Comparison of ENCODE assay signal across 9 cellular contexts in genomic region chr9:93028448-93029006, GRCh38. TPM values are rescaled to one million over a fixed set of nuclear protein-coding genes. Genes with fewer than 3 reads are reported as not detected.
DNase-seq lines count a peak whose midpoint lies in the region; TF ChIP-seq lines count a peak whose summit lies in the region.
"Had no signal": no experiment of that assay in that cellular context is flagged by ENCODE, and none has a peak within 500 bp of the region (broad histone marks: within the 10 kb centered on the region; RNA-seq: fewer than 3 reads in every experiment).

No MANE protein-coding gene starts in this region.

- H2BK120ac ChIP-seq in neuronal stem cell (ENCODE audit: low read depth, low read length) = no peak overlapping the region

- H3K27me3 ChIP-seq in NT2/D1 (ENCODE audit: insufficient read depth, insufficient read length) (no peaks in the 10 kb centered on the region), neuronal stem cell (ENCODE audit: control insufficient read depth in 3 of 3, insufficient read depth in 3 of 3, low read depth in 1 of 3, low read length in 3 of 3) (peaks cover 0 to 27% (median 0%) of the 10 kb centered on the region in 3 experiments)

- H3K9ac ChIP-seq in NT2/D1 (ENCODE audit: insufficient read length, low read depth) (peak overlapping the region; percentile 47), neuronal stem cell (ENCODE audit: low read depth, low read length, poor library complexity) (no peak overlapping the region)

- TF ChIP-seq CTCF in GM12865 (IDR thresholded peaks at IDR 0.05; ENCODE audit: insufficient read depth, low read depth, low read length, missing control alignments) = no peak

- peak; percentile 82 for DNase-seq in GM12865 (ENCODE audit: low read depth)
- no peak for DNase-seq in NT2/D1 (ENCODE audit: low read depth, low spot score)
- DNase-seq in activated T-helper 1 cell treated with anti-CD3 and anti-CD28 coated beads, Interleukin-12 subunit alpha, Interleukin-12 subunit beta, Interleukin-2, Interleukin-4 antibody, amounts not matched to agents 30 ng/mL and 10 ng/mL and 1 ng/mL, durations not matched to agents 14 hours and 24 hours and 36 hours (ENCODE audit: low spot score) = peak; percentile 69
- DNase-seq in stimulated activated CD4-positive, alpha-beta T cell treated with anti-CD3 and anti-CD28 coated beads, Interleukin-2, amount 100 ng/mL, for 24 hours = peak; percentile 34 to 49
- no peak for DNase-seq in DMS53 (lab: John Stamatoyannopoulos, UW)
- DNase-seq in neuronal stem cell (ENCODE audit: low spot score) = no peak
- no peak for DNase-seq in epidermal melanocyte (ENCODE audit: insufficient read length, low spot score)
- no peak for DNase-seq in NCI-H2171 treated with DMSO at 0.1 percent for 48 hours (lab: John Stamatoyannopoulos, UW)
- DNase-seq: amygdala had no signal

- no peaks in the 10 kb centered on the region for H3K79me1 ChIP-seq in neuronal stem cell (ENCODE audit: low read depth, low read length)

- no peak overlapping the region for H3K4me2 ChIP-seq in neuronal stem cell (ENCODE audit: insufficient read depth, low read length, poor library complexity, severe bottlenecking)

- H3K23ac ChIP-seq in neuronal stem cell (ENCODE audit: low read depth, low read length, poor library complexity) = no peak overlapping the region

- H3K4me3 Mint-ChIP-seq in activated T-helper 1 cell treated with anti-CD3 and anti-CD28 coated beads, Interleukin-12 subunit alpha, Interleukin-12 subunit beta, Interleukin-2, Interleukin-4 antibody, amounts not matched to agents 30 ng/mL and 10 ng/mL and 1 ng/mL, durations not matched to agents 14 hours and 24 hours and 36 hours = peak overlapping the region; percentile 67

- H2AK5ac ChIP-seq in neuronal stem cell (ENCODE audit: low read depth, low read length) = no peak overlapping the region

- H3K36me3 ChIP-seq in NT2/D1 (ENCODE audit: insufficient read depth, insufficient read length, low read length) (no peaks in the 10 kb centered on the region), neuronal stem cell (replicated peaks in 1 of 2; ENCODE audit: control insufficient read depth in 2 of 2, insufficient read depth in 2 of 2, low read length in 2 of 2) (no peaks in the 10 kb centered on the region)

- H2AFZ ChIP-seq in neuronal stem cell (ENCODE audit: low read length) = no peak overlapping the region

- H3K4me3 ChIP-seq in GM12865 (ENCODE audit: low read depth, low read length) (no peak overlapping the region), NT2/D1 (ENCODE audit: insufficient read length, low read depth) (no peak overlapping the region), neuronal stem cell (ENCODE audit: low read length in 2 of 2) (no peak overlapping the region)

- peaks cover 21% of the 10 kb centered on the region for H3K4me1 ChIP-seq in NT2/D1 (ENCODE audit: insufficient read depth, insufficient read length)
- no peaks in the 10 kb centered on the region for H3K4me1 ChIP-seq in neuronal stem cell (ENCODE audit: control insufficient read depth in 2 of 2, insufficient read depth in 1 of 2, low read depth in 1 of 2, low read length in 2 of 2)

- no peak overlapping the region for H3K18ac ChIP-seq in neuronal stem cell (ENCODE audit: low read length)

- WGBS in neuronal stem cell (ENCODE audit: extremely low coverage in 2 of 2, insufficient read length in 2 of 2, insufficient replicate concordance in 1 of 2), 2 donors = no CpG with 5 or more reads among the region's 6 CpGs

- intact Hi-C loops in activated T-helper 1 cell treated with anti-CD3 and anti-CD28 coated beads, Interleukin-12 subunit alpha, Interleukin-12 subunit beta, Interleukin-2, Interleukin-4 antibody, amounts not matched to agents 30 ng/mL and 10 ng/mL and 1 ng/mL, durations not matched to agents 14 hours and 24 hours and 36 hours (cut with micrococcal nuclease) = loop anchor here (1.0 to 2.0 kb wide), 2 partner anchors 36 to 67 kb away; no protein-coding TSS in a partner anchor

- no peaks in the 10 kb centered on the region for H3K27me3 Mint-ChIP-seq in activated T-helper 1 cell treated with anti-CD3 and anti-CD28 coated beads, Interleukin-12 subunit alpha, Interleukin-12 subunit beta, Interleukin-2, Interleukin-4 antibody, amounts not matched to agents 30 ng/mL and 10 ng/mL and 1 ng/mL, durations not matched to agents 14 hours and 24 hours and 36 hours (ENCODE audit: insufficient read depth)

- H3K14ac ChIP-seq in neuronal stem cell (ENCODE audit: low read length) = no peak overlapping the region

- no peaks in the 10 kb centered on the region for H3K9me3 ChIP-seq in NT2/D1 (ENCODE audit: insufficient read depth, low read length)
- H3K9me3 ChIP-seq in neuronal stem cell (replicated peaks in 1 of 2; ENCODE audit: control insufficient read depth in 2 of 2, insufficient read depth in 1 of 2, low read depth in 1 of 2, low read length in 2 of 2) = no peaks in the 10 kb centered on the region

- H4K8ac ChIP-seq in neuronal stem cell (ENCODE audit: low read depth, low read length) = no peak overlapping the region

- H3K4ac ChIP-seq in neuronal stem cell (ENCODE audit: low read length) = no peak overlapping the region

- H3K9me3 Mint-ChIP-seq in activated T-helper 1 cell treated with anti-CD3 and anti-CD28 coated beads, Interleukin-12 subunit alpha, Interleukin-12 subunit beta, Interleukin-2, Interleukin-4 antibody, amounts not matched to agents 30 ng/mL and 10 ng/mL and 1 ng/mL, durations not matched to agents 14 hours and 24 hours and 36 hours = no peaks in the 10 kb centered on the region

- no peak overlapping the region for H2BK15ac ChIP-seq in neuronal stem cell (ENCODE audit: low read length)

- H2BK12ac ChIP-seq in neuronal stem cell (ENCODE audit: low read length) = no peak overlapping the region

- H3K36me3 Mint-ChIP-seq in activated T-helper 1 cell treated with anti-CD3 and anti-CD28 coated beads, Interleukin-12 subunit alpha, Interleukin-12 subunit beta, Interleukin-2, Interleukin-4 antibody, amounts not matched to agents 30 ng/mL and 10 ng/mL and 1 ng/mL, durations not matched to agents 14 hours and 24 hours and 36 hours (ENCODE audit: low read depth) = peaks cover 45% of the 10 kb centered on the region

- H3K27ac ChIP-seq in neuronal stem cell (replicated peaks; ENCODE audit: low read length) = no peak overlapping the region

- H3K27ac Mint-ChIP-seq in activated T-helper 1 cell treated with anti-CD3 and anti-CD28 coated beads, Interleukin-12 subunit alpha, Interleukin-12 subunit beta, Interleukin-2, Interleukin-4 antibody, amounts not matched to agents 30 ng/mL and 10 ng/mL and 1 ng/mL, durations not matched to agents 14 hours and 24 hours and 36 hours = peak overlapping the region; percentile 87

- H4K91ac ChIP-seq in neuronal stem cell (ENCODE audit: low read depth, low read length, poor library complexity) = no peak overlapping the region

- H2BK5ac ChIP-seq in neuronal stem cell (ENCODE audit: low read length) = no peak overlapping the region

- H3K4me1 Mint-ChIP-seq in activated T-helper 1 cell treated with anti-CD3 and anti-CD28 coated beads, Interleukin-12 subunit alpha, Interleukin-12 subunit beta, Interleukin-2, Interleukin-4 antibody, amounts not matched to agents 30 ng/mL and 10 ng/mL and 1 ng/mL, durations not matched to agents 14 hours and 24 hours and 36 hours (ENCODE audit: low read depth) = peaks cover 56% of the 10 kb centered on the region

RNA-seq across cellular contexts. Expression of gene SUSD3, which starts 30.0 kb away (rescaled TPM):
- 31.7 and 33.2 TPM in 2 replicates for total RNA-seq in activated T-helper 1 cell treated with anti-CD3 and anti-CD28 coated beads, Interleukin-12 subunit alpha, Interleukin-12 subunit beta, Interleukin-2, Interleukin-4 antibody, amounts not matched to agents 30 ng/mL and 10 ng/mL and 1 ng/mL, durations not matched to agents 14 hours and 24 hours and 36 hours
- 1.9 TPM for polyA plus RNA-seq in neuronal stem cell (2013, experiment 1 of 2)
- polyA plus RNA-seq in neuronal stem cell (2013, experiment 2 of 2) = 2.0 TPM

Comparison
In these comparisons a context has a peak if more than half of its experiments do, and no peak if none do; other contexts are left out.
1. DNase-seq: peak in GM12865 (single experiment), activated T-helper 1 cell treated with anti-CD3 and anti-CD28 coated beads, Interleukin-12 subunit alpha, Interleukin-12 subunit beta, Interleukin-2, Interleukin-4 antibody, amounts not matched to agents 30 ng/mL and 10 ng/mL and 1 ng/mL, durations not matched to agents 14 hours and 24 hours and 36 hours (single experiment) and stimulated activated CD4-positive, alpha-beta T cell treated with anti-CD3 and anti-CD28 coated beads, Interleukin-2, amount 100 ng/mL, for 24 hours (2 of 2); none in NT2/D1 (single experiment), DMS53 (single experiment), neuronal stem cell (single experiment), epidermal melanocyte (single experiment) and NCI-H2171 treated with DMSO at 0.1 percent for 48 hours (single experiment).